Comparison of ENCODE assay signal across 8 cellular contexts in genomic region chr10:73865459-73866442, GRCh38. TPM values are rescaled to one million over a fixed set of nuclear protein-coding genes. Genes with fewer than 3 reads are reported as not detected.
A peak's percentile ranks its signal among the peaks of the same experiment; 100 is the strongest.
DNase-seq lines count a peak whose midpoint lies in the region; ATAC-seq and TF ChIP-seq lines count a peak whose summit lies in the region.

No MANE protein-coding gene starts in this region.

- H3K4me3 ChIP-seq in rectal smooth muscle tissue (ENCODE audit: low read length) (peak overlapping the region; percentile 18), testis (no peak overlapping the region)

- H3K27ac Mint-ChIP-seq in T-helper 1 cell treated with Interleukin-12 subunit alpha and Interleukin-12 subunit beta and Interleukin-4 antibody, amounts not matched to agents 30 μg/mL and 1 μg/mL, for 36 hours: peak overlapping the region; percentile 96
- H3K27ac Mint-ChIP-seq in brain: peak overlapping the region in 3 of 5 experiments; percentile 17 to 100 (median 88)

- H3K4me3 Mint-ChIP-seq in T-helper 1 cell treated with Interleukin-12 subunit alpha and Interleukin-12 subunit beta and Interleukin-4 antibody, amounts not matched to agents 30 μg/mL and 1 μg/mL, for 36 hours: peak overlapping the region; percentile 82
- no peak overlapping the region for H3K4me3 Mint-ChIP-seq in brain

- peaks cover 28% of the 10 kb centered on the region for H3K36me3 Mint-ChIP-seq in T-helper 1 cell treated with Interleukin-12 subunit alpha and Interleukin-12 subunit beta and Interleukin-4 antibody, amounts not matched to agents 30 μg/mL and 1 μg/mL, for 36 hours (ENCODE audit: low read depth)
- H3K36me3 Mint-ChIP-seq in brain: peaks cover 11% of the 10 kb centered on the region

- intact Hi-C loops in testis (cut with DNase I; ENCODE audit: low total_unique reads): no loop called here

- H3K27me3 ChIP-seq in rectal smooth muscle tissue (ENCODE audit: control insufficient read depth, insufficient read depth, low read length) (no peaks in the 10 kb centered on the region), testis (no peaks in the 10 kb centered on the region)

- H3K27ac ChIP-seq in rectal smooth muscle tissue (ENCODE audit: low read depth, low read length): peak overlapping the region; percentile 55
- H3K27ac ChIP-seq in testis: no peak overlapping the region

- no peaks in the 10 kb centered on the region for H3K27me3 Mint-ChIP-seq in T-helper 1 cell treated with Interleukin-12 subunit alpha and Interleukin-12 subunit beta and Interleukin-4 antibody, amounts not matched to agents 30 μg/mL and 1 μg/mL, for 36 hours (ENCODE audit: low read depth)
- H3K27me3 Mint-ChIP-seq in brain: no peaks in the 10 kb centered on the region

- DNase-seq in GOT3 (lab: John Stamatoyannopoulos, UW) (no peak), NCI-H526 treated with DMSO at 0.1 percent for 48 hours (lab: John Stamatoyannopoulos, UW) (no peak), testis (no peak)

- no peaks in the 10 kb centered on the region for H3K9me3 Mint-ChIP-seq in T-helper 1 cell treated with Interleukin-12 subunit alpha and Interleukin-12 subunit beta and Interleukin-4 antibody, amounts not matched to agents 30 μg/mL and 1 μg/mL, for 36 hours
- no peaks in the 10 kb centered on the region for H3K9me3 Mint-ChIP-seq in brain

- H3K9ac ChIP-seq in rectal smooth muscle tissue (ENCODE audit: low read length): peak overlapping the region; percentile 24

- WGBS in testis, 2 donors: 83 to 84% methylated on average over 5 to 11 of the region's 11 CpGs

- no peak for TF ChIP-seq POLR2A in testis (IDR thresholded peaks at IDR 0.05)

- no peaks in the 10 kb centered on the region for H3K9me3 ChIP-seq in testis

- peaks cover 21% of the 10 kb centered on the region for H3K36me3 ChIP-seq in rectal smooth muscle tissue (ENCODE audit: control insufficient read depth, insufficient read depth, low read length)
- no peaks in the 10 kb centered on the region for H3K36me3 ChIP-seq in testis (ENCODE audit: low read depth, missing control alignments)

- ATAC-seq in GM18498 (IDR thresholded peaks at IDR 0.05; ENCODE audit: unreplicated experiment) (peak; percentile 72), HG02885 (IDR thresholded peaks at IDR 0.05; ENCODE audit: poor library complexity, unreplicated experiment) (peak; percentile 79)

- peaks cover 61% of the 10 kb centered on the region for H3K4me1 Mint-ChIP-seq in T-helper 1 cell treated with Interleukin-12 subunit alpha and Interleukin-12 subunit beta and Interleukin-4 antibody, amounts not matched to agents 30 μg/mL and 1 μg/mL, for 36 hours (ENCODE audit: low read depth)
- peaks cover 36% of the 10 kb centered on the region for H3K4me1 Mint-ChIP-seq in brain

- peaks cover 34% of the 10 kb centered on the region for H3K4me1 ChIP-seq in rectal smooth muscle tissue (ENCODE audit: control insufficient read depth, insufficient read depth, low read length)
- H3K4me1 ChIP-seq in testis: no peaks in the 10 kb centered on the region

- TF ChIP-seq CTCF in brain (conservative IDR thresholded peaks at IDR 0.05) (no peak), testis (IDR thresholded peaks at IDR 0.05) (no peak)

RNA-seq across cellular contexts. Expression of gene CAMK2G, which starts 8.6 kb away (rescaled TPM):
- polyA plus RNA-seq in brain (ENCODE audit: insufficient read depth, low read depth, low replicate concordance) (49.5 TPM), testis (ENCODE audit: insufficient read depth, low read depth, low replicate concordance) (16.5 TPM)
- 10 to 100 TPM; 25.4 to 29.7 TPM for total RNA-seq in testis

RNA-seq across cellular contexts. Expression of gene PLAU, which starts 45.2 kb away (rescaled TPM):
- polyA plus RNA-seq in brain (ENCODE audit: insufficient read depth, low read depth, low replicate concordance) (1.8 TPM), testis (ENCODE audit: insufficient read depth, low read depth, low replicate concordance) (13.6 TPM)
- 1 to 10 TPM in 1 of 2 donors, under 1 TPM in 1; 0.87 to 1.7 TPM for total RNA-seq in testis

RNA-seq across cellular contexts. Expression of gene NDST2, which starts 54.4 kb away (rescaled TPM):
- 9.0 TPM for polyA plus RNA-seq in brain (ENCODE audit: insufficient read depth, low read depth, low replicate concordance)
- 10 to 100 TPM; 46.7 to 60.9 TPM for total RNA-seq in testis
- polyA plus RNA-seq in testis (ENCODE audit: insufficient read depth, low read depth, low replicate concordance): 37.2 TPM
